19 cellular contexts compared by ENCODE assay signal in genomic region chr20:58362117-58362516, GRCh38. TPM values are rescaled to one million over a fixed set of nuclear protein-coding genes. Genes with fewer than 3 reads are reported as not detected.
DNase-seq lines count a peak whose midpoint lies in the region; ATAC-seq and TF ChIP-seq lines count a peak whose summit lies in the region.
"Had no signal": no experiment of that assay in that cellular context is flagged by ENCODE, and none has a peak within 500 bp of the region (broad histone marks: within the 10 kb centered on the region; RNA-seq: fewer than 3 reads in every experiment).

No MANE protein-coding gene starts in this region.

- no peak overlapping the region for H3K56ac ChIP-seq in IMR-90 (ENCODE audit: extremely low read depth, insufficient read depth, low read length)

- intact Hi-C loops in activated CD8-positive, alpha-beta T cell treated with anti-CD3 and anti-CD28 coated beads for 36 hours (cut with micrococcal nuclease), result no loop called here
- intact Hi-C loops in IMR-90 (cut with micrococcal nuclease), result no loop called here

- H2BK5ac ChIP-seq in IMR-90 (ENCODE audit: low read depth, low read length, poor library complexity, severe bottlenecking), result no peak overlapping the region

- H4K8ac ChIP-seq in IMR-90 (ENCODE audit: low read depth in 2 of 2, low read length in 2 of 2), result no peak overlapping the region

- H3K4me3 ChIP-seq in IMR-90 (ENCODE audit: insufficient read depth, low read depth, low read length) (no peak overlapping the region), fibroblast of lung (replicated peaks in 1 of 4; ENCODE audit: control extremely low read depth in 1 of 4, insufficient read depth in 1 of 4, low read depth in 3 of 4, low read length in 4 of 4) (no peak overlapping the region), skeletal muscle satellite cell (ENCODE audit: low read length) (no peak overlapping the region)

- dilution Hi-C loops in IMR-90 (cut with HindIII; ENCODE audit: low sequenced_read_pairs, unreplicated experiment), result no loop called here

- in situ Hi-C loops in IMR-90 (cut with MboI; ENCODE audit: low sequenced_read_pairs), result no loop called here

- H3K27me3 ChIP-seq in IMR-90 (ENCODE audit: control insufficient read depth, insufficient read depth, low read length) (no peaks in the 10 kb centered on the region), fibroblast of lung (ENCODE audit: control insufficient read depth, insufficient read depth, low read length) (no peaks in the 10 kb centered on the region), skeletal muscle satellite cell (ENCODE audit: control insufficient read depth, insufficient read depth, low read length) (no peaks in the 10 kb centered on the region)

- H2AK9ac ChIP-seq in IMR-90 (replicated peaks; ENCODE audit: low read depth, low read length, poor library complexity), result no peak overlapping the region

- no peak overlapping the region for H2BK15ac ChIP-seq in IMR-90 (ENCODE audit: low read depth, low read length)

- no peak overlapping the region for H3K27ac ChIP-seq in IMR-90 (ENCODE audit: insufficient read depth, low read length)
- peak overlapping the region; percentile 57 for H3K27ac ChIP-seq in fibroblast of lung (ENCODE audit: insufficient read depth, low read length)
- H3K27ac ChIP-seq: 22Rv1, RWPE1 had no signal

- no peak for ATAC-seq in activated CD8-positive, alpha-beta T cell treated with anti-CD3 and anti-CD28 coated beads for 36 hours
- ATAC-seq in activated CD8-positive, alpha-beta T cell treated with anti-CD3 and anti-CD28 coated beads, Interleukin-2, amount 10 ng/mL, durations not matched to agents 7 days and 5 days, result no peak
- ATAC-seq in IMR-90 (ENCODE audit: low read depth) (no peak), HG02981 (IDR thresholded peaks at IDR 0.05; ENCODE audit: unreplicated experiment) (no peak)
- ATAC-seq: Panc1 had no signal

- no peak overlapping the region for H2BK120ac ChIP-seq in IMR-90 (ENCODE audit: low read depth, low read length)

- H3K4me2 ChIP-seq in IMR-90 (ENCODE audit: low read depth, low read length) (no peak overlapping the region), fibroblast of lung (ENCODE audit: extremely low read depth, insufficient read depth, low read length) (no peak overlapping the region), skeletal muscle satellite cell (ENCODE audit: low read length) (no peak overlapping the region)

- H3K79me2 ChIP-seq in fibroblast of lung (ENCODE audit: control insufficient read depth, insufficient read depth, low read length), result no peaks in the 10 kb centered on the region

- WGBS in IMR-90 (ENCODE audit: extremely low coverage in 2 of 2, insufficient read length in 1 of 2), 2 experiments, result no CpG with 5 or more reads among the region's 3 CpGs

- no peak overlapping the region for H3K23ac ChIP-seq in IMR-90 (ENCODE audit: low read depth, low read length)

- H2BK20ac ChIP-seq in IMR-90 (ENCODE audit: low read depth, low read length), result no peak overlapping the region

- TF ChIP-seq POLR2A in IMR-90 (IDR thresholded peaks at IDR 0.05; ENCODE audit: low read depth, low read length), result no peak

- H4K20me1 ChIP-seq in IMR-90 (ENCODE audit: insufficient read depth, low read length) (no peaks in the 10 kb centered on the region), fibroblast of lung (ENCODE audit: control insufficient read depth, extremely low read depth, insufficient read depth, low read length) (no peaks in the 10 kb centered on the region)

- peaks cover 17% of the 10 kb centered on the region for H3K36me3 ChIP-seq in IMR-90 (ENCODE audit: control insufficient read depth, insufficient read depth, low read length)
- H3K36me3 ChIP-seq in fibroblast of lung (ENCODE audit: control insufficient read depth, insufficient read depth, low read length), result no peaks in the 10 kb centered on the region
- H3K36me3 ChIP-seq in skeletal muscle satellite cell (ENCODE audit: insufficient read depth, low read length), result peaks cover 42% of the 10 kb centered on the region

- H2AK5ac ChIP-seq in IMR-90 (ENCODE audit: low read depth, low read length), result no peak overlapping the region

- POLR2A ChIA-PET in activated CD8-positive, alpha-beta T cell treated with anti-CD3 and anti-CD28 coated beads for 36 hours (lab: Charles Lee), result interaction anchor here (1.3 to 1.6 kb wide), 3 partner anchors 17 to 116 kb away, joined by 3 to 4 read pairs (median 3); no protein-coding TSS in a partner anchor
- POLR2A ChIA-PET in activated CD8-positive, alpha-beta T cell treated with anti-CD3 and anti-CD28 coated beads, Interleukin-2, amount 10 ng/mL, durations not matched to agents 7 days and 5 days (lab: Charles Lee), result no interaction called here
- POLR2A ChIA-PET in IMR-90 (lab: Charles Lee; ENCODE audit: unreplicated experiment), result no interaction called here

- no peak for TF ChIP-seq CTCF in activated CD8-positive, alpha-beta T cell treated with anti-CD3 and anti-CD28 coated beads for 36 hours (IDR thresholded peaks at IDR 0.05)
- no peak for TF ChIP-seq CTCF in IMR-90 (conservative IDR thresholded peaks at IDR 0.05; ENCODE audit: low read depth, low read length)
- TF ChIP-seq CTCF in fibroblast of lung (conservative IDR thresholded peaks at IDR 0.05 in 1 of 2, IDR thresholded peaks at IDR 0.05 in 1 of 2; ENCODE audit: low read depth in 1 of 2, low read length in 2 of 2), result no peak

- H2AFZ ChIP-seq in IMR-90 (replicated peaks; ENCODE audit: low read length, poor library complexity), result no peak overlapping the region
- H2AFZ ChIP-seq in fibroblast of lung (ENCODE audit: low read length), result no peak overlapping the region

- TF ChIP-seq RAD21 in IMR-90 (IDR thresholded peaks at IDR 0.05; ENCODE audit: low read length), result no peak

- no peak overlapping the region for H3K18ac ChIP-seq in IMR-90 (ENCODE audit: low read depth, low read length)

- peak overlapping the region; percentile 29 for H3K27ac Mint-ChIP-seq in activated CD8-positive, alpha-beta T cell treated with anti-CD3 and anti-CD28 coated beads for 36 hours
- no peak overlapping the region for H3K27ac Mint-ChIP-seq in activated CD8-positive, alpha-beta T cell treated with anti-CD3 and anti-CD28 coated beads, Interleukin-2, amount 10 ng/mL, durations not matched to agents 7 days and 5 days
- H3K27ac Mint-ChIP-seq: IgD-negative memory B cell had no signal

- DNase-seq in activated CD8-positive, alpha-beta T cell treated with anti-CD3 and anti-CD28 coated beads for 36 hours, result no peak
- DNase-seq in activated CD8-positive, alpha-beta T cell treated with anti-CD3 and anti-CD28 coated beads, Interleukin-2, amount 10 ng/mL, durations not matched to agents 7 days and 5 days, result no peak
- no peak for DNase-seq in IMR-90
- no peak for DNase-seq in fibroblast of lung (ENCODE audit: low read depth in 2 of 2)
- no peak for DNase-seq in dermis blood vessel endothelial cell
- DNase-seq: Calu3, DMS153, NCI-H1048, NCI-H1417, NCI-H1694, NCI-H2029 treated with DMSO at 0.1 percent for 48 hours, NCI-H510A, SHP77 had no signal

- H3K4ac ChIP-seq in IMR-90 (ENCODE audit: low read depth, low read length), result no peak overlapping the region

- H3K9me1 ChIP-seq in IMR-90 (ENCODE audit: insufficient read depth, low read length), result no peaks in the 10 kb centered on the region

- no peak overlapping the region for H4K5ac ChIP-seq in IMR-90 (ENCODE audit: low read depth, low read length)

- H3K9ac ChIP-seq in IMR-90 (ENCODE audit: low read depth, low read length) (no peak overlapping the region), fibroblast of lung (ENCODE audit: insufficient read depth, low read length) (no peak overlapping the region), skeletal muscle satellite cell (ENCODE audit: low read depth, low read length) (peak overlapping the region; percentile 31)

- H3K4me1 Mint-ChIP-seq in activated CD8-positive, alpha-beta T cell treated with anti-CD3 and anti-CD28 coated beads for 36 hours (ENCODE audit: low read depth), result peaks cover 12% of the 10 kb centered on the region
- no peaks in the 10 kb centered on the region for H3K4me1 Mint-ChIP-seq in activated CD8-positive, alpha-beta T cell treated with anti-CD3 and anti-CD28 coated beads, Interleukin-2, amount 10 ng/mL, durations not matched to agents 7 days and 5 days (ENCODE audit: low read depth)

- peaks cover 2% of the 10 kb centered on the region; the same call in 1 of the 2 replicates for H3K4me1 ChIP-seq in IMR-90 (ENCODE audit: control insufficient read depth, insufficient read depth, low read length)
- no peaks in the 10 kb centered on the region for H3K4me1 ChIP-seq in fibroblast of lung (ENCODE audit: control insufficient read depth, extremely low read depth, insufficient read depth, low read length)
- H3K4me1 ChIP-seq in skeletal muscle satellite cell (ENCODE audit: control insufficient read depth, insufficient read depth, low read length), result no peaks in the 10 kb centered on the region

- no peaks in the 10 kb centered on the region for H3K27me3 Mint-ChIP-seq in activated CD8-positive, alpha-beta T cell treated with anti-CD3 and anti-CD28 coated beads for 36 hours
- H3K27me3 Mint-ChIP-seq in activated CD8-positive, alpha-beta T cell treated with anti-CD3 and anti-CD28 coated beads, Interleukin-2, amount 10 ng/mL, durations not matched to agents 7 days and 5 days (ENCODE audit: low read depth), result no peaks in the 10 kb centered on the region
- H3K27me3 Mint-ChIP-seq: IgD-negative memory B cell had no signal

- H3K14ac ChIP-seq in IMR-90 (replicated peaks; ENCODE audit: low read depth, low read length), result no peak overlapping the region

- H3K9me3 Mint-ChIP-seq in activated CD8-positive, alpha-beta T cell treated with anti-CD3 and anti-CD28 coated beads for 36 hours, result no peaks in the 10 kb centered on the region
- H3K9me3 Mint-ChIP-seq in activated CD8-positive, alpha-beta T cell treated with anti-CD3 and anti-CD28 coated beads, Interleukin-2, amount 10 ng/mL, durations not matched to agents 7 days and 5 days (ENCODE audit: insufficient read depth), result no peaks in the 10 kb centered on the region
- H3K9me3 Mint-ChIP-seq: IgD-negative memory B cell had no signal

- H3K36me3 Mint-ChIP-seq in activated CD8-positive, alpha-beta T cell treated with anti-CD3 and anti-CD28 coated beads for 36 hours (ENCODE audit: low read depth), result peaks cover 18% of the 10 kb centered on the region
- peaks cover 26% of the 10 kb centered on the region for H3K36me3 Mint-ChIP-seq in activated CD8-positive, alpha-beta T cell treated with anti-CD3 and anti-CD28 coated beads, Interleukin-2, amount 10 ng/mL, durations not matched to agents 7 days and 5 days (ENCODE audit: low read depth)

- no peak overlapping the region for H4K91ac ChIP-seq in IMR-90 (ENCODE audit: insufficient read depth, low read depth, low read length)

- CTCF ChIA-PET in activated CD8-positive, alpha-beta T cell treated with anti-CD3 and anti-CD28 coated beads for 36 hours (lab: Charles Lee), result interaction anchor here (0.9 to 1.8 kb wide), 2 partner anchors 58 to 72 kb away, joined by 3 to 4 read pairs; no protein-coding TSS in a partner anchor
- CTCF ChIA-PET in activated CD8-positive, alpha-beta T cell treated with anti-CD3 and anti-CD28 coated beads, Interleukin-2, amount 10 ng/mL, durations not matched to agents 7 days and 5 days (lab: Charles Lee), result no interaction called here
- CTCF ChIA-PET in IMR-90 (lab: Yijun Ruan, JAX), result no interaction called here

- BruUV-seq in IMR-90 (replicated peaks; lab: Mats Ljungman, UMichigan), result no TSS peak

- H3K4me3 Mint-ChIP-seq in activated CD8-positive, alpha-beta T cell treated with anti-CD3 and anti-CD28 coated beads for 36 hours, result no peak overlapping the region
- no peak overlapping the region for H3K4me3 Mint-ChIP-seq in activated CD8-positive, alpha-beta T cell treated with anti-CD3 and anti-CD28 coated beads, Interleukin-2, amount 10 ng/mL, durations not matched to agents 7 days and 5 days
- H3K4me3 Mint-ChIP-seq: IgD-negative memory B cell had no signal

- H3K9me3 ChIP-seq in IMR-90 (ENCODE audit: control insufficient read depth, insufficient read depth, low read length) (no peaks in the 10 kb centered on the region), fibroblast of lung (ENCODE audit: control insufficient read depth, insufficient read depth, low read depth, low read length) (no peaks in the 10 kb centered on the region), skeletal muscle satellite cell (replicated peaks; ENCODE audit: low read length) (no peaks in the 10 kb centered on the region)

- H3K79me1 ChIP-seq in IMR-90 (ENCODE audit: low read depth in 1 of 2, low read length in 2 of 2), result peaks cover 3 to 8% of the 10 kb centered on the region in 2 experiments; a peak in 3 of 4 replicates

RNA-seq across cellular contexts. Expression of gene VAPB, which starts 26.9 kb away (rescaled TPM):
- 10 to 100 TPM; 46.3 to 46.8 TPM for total RNA-seq in activated CD8-positive, alpha-beta T cell treated with anti-CD3 and anti-CD28 coated beads for 36 hours
- 10 to 100 TPM; 34.5 to 36.8 TPM for total RNA-seq in activated CD8-positive, alpha-beta T cell treated with anti-CD3 and anti-CD28 coated beads, Interleukin-2, amount 10 ng/mL, durations not matched to agents 7 days and 5 days
- total RNA-seq in IMR-90 (2012; rRNA removed), result 9.1 and 12.8 TPM in 2 replicates
- 20.8 and 26.0 TPM in 2 replicates for polyA plus RNA-seq in IMR-90 (2012; rRNA removed)
- 8.2 and 10.0 TPM in 2 replicates for polyA plus RNA-seq in IMR-90 (2012; cell fraction: cytosol; rRNA removed)
- polyA plus RNA-seq in IMR-90 (2012; cell fraction: nucleus; rRNA removed; ENCODE audit: low replicate concordance), result 9.1 and 22.4 TPM in 2 replicates
- total RNA-seq in fibroblast of lung, result 10.8 and 13.0 TPM in 2 replicates
- polyA plus RNA-seq in fibroblast of lung, result 38.7 and 43.7 TPM in 2 replicates
- 35.3 and 39.5 TPM in 2 replicates for polyA plus RNA-seq in fibroblast of lung (2012)
- 16.5 and 22.9 TPM in 2 replicates for polyA minus RNA-seq in fibroblast of lung (ENCODE audit: low replicate concordance)
- 10.9 and 12.9 TPM in 2 replicates for total RNA-seq in skeletal muscle satellite cell (2012; rRNA removed)
- total RNA-seq in dermis blood vessel endothelial cell, result 16.5 and 26.5 TPM in 2 replicates

RNA-seq across cellular contexts. Expression of gene RAB22A, which starts 52.6 kb away (rescaled TPM):
- total RNA-seq in activated CD8-positive, alpha-beta T cell treated with anti-CD3 and anti-CD28 coated beads for 36 hours, result 1 to 10 TPM; 8.3 to 9.0 TPM
- 10 to 100 TPM; 16.0 to 17.3 TPM for total RNA-seq in activated CD8-positive, alpha-beta T cell treated with anti-CD3 and anti-CD28 coated beads, Interleukin-2, amount 10 ng/mL, durations not matched to agents 7 days and 5 days
- total RNA-seq in IMR-90 (2012; rRNA removed), result 8.2 and 16.1 TPM in 2 replicates
- polyA plus RNA-seq in IMR-90 (2012; rRNA removed), result 7.9 and 8.4 TPM in 2 replicates
- polyA plus RNA-seq in IMR-90 (2012; cell fraction: cytosol; rRNA removed), result 3.4 and 4.3 TPM in 2 replicates
- 15.6 and 16.5 TPM in 2 replicates for polyA plus RNA-seq in IMR-90 (2012; cell fraction: nucleus; rRNA removed; ENCODE audit: low replicate concordance)
- 12.8 and 13.7 TPM in 2 replicates for total RNA-seq in fibroblast of lung
- 19.5 and 20.6 TPM in 2 replicates for polyA plus RNA-seq in fibroblast of lung
- 10.7 and 11.7 TPM in 2 replicates for polyA plus RNA-seq in fibroblast of lung (2012)
- polyA minus RNA-seq in fibroblast of lung (ENCODE audit: low replicate concordance), result 3.9 and 13.0 TPM in 2 replicates
- total RNA-seq in skeletal muscle satellite cell (2012; rRNA removed), result 13.2 and 15.1 TPM in 2 replicates
- total RNA-seq in dermis blood vessel endothelial cell, result 11.7 and 15.4 TPM in 2 replicates
